ENCODE assay signal across 8 cellular contexts in the genomic region with DNA sequence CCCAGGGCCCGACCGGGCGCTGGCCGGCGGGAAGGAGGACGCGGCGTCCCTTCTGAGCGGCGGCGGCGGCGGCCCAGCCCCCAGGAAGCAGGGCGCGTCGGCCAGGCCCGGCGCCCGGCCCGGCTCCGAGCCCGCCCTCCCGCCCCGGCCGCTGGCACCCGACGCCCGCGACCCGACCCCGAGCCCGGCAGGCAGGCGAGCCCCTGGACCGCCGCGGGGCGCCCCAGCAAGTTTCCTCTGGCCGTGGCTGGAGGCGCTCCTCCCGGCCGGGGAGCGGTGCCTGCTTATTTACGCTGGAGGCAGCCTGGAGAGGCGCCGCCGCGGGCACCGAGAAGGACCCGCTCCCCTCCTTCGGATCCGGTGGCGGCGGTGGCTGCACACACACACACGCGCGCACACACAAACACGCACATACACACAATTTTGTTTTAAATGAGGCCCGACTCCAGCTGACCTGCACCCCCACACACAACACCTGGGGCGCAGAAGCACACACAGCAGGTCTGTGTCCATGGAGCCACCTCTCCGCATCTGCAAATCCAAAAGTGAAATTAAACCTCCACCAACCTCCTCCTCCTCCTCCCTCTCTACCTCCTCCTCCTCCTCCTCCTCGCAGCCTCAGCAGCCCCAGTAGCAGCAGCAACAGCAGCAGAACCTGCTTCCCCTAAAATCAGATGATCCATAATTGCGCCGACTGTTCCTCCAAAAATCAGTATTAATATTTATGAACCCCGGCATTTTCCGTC. TPM values are rescaled to one million over a fixed set of nuclear protein-coding genes. Genes with fewer than 3 reads are reported as not detected.
DNase-seq lines count a peak whose midpoint lies in the region; ATAC-seq and TF ChIP-seq lines count a peak whose summit lies in the region.

No MANE protein-coding gene starts in this region.

- H3K4me3 ChIP-seq in CD8-positive, alpha-beta T cell (ENCODE audit: low read depth, low read length), result peak overlapping the region; percentile 78
- H3K4me3 ChIP-seq in fibroblast of mammary gland (ENCODE audit: control insufficient read depth, low read depth, low read length) (peak overlapping the region; percentile 72), transverse colon (peak overlapping the region; percentile 75 to 80 (median 78))

- WGBS in transverse colon (ENCODE audit: low coverage in 1 of 2), 2 donors, result 0 to 1% methylated on average over 6 to 39 of the region's 65 CpGs

- H3K4me1 Mint-ChIP-seq in CD8-positive, alpha-beta T cell (ENCODE audit: low read depth), result peaks cover 66% of the 10 kb centered on the region
- peaks cover 31% of the 10 kb centered on the region for H3K4me1 Mint-ChIP-seq in activated T-helper 17 cell treated with anti-CD3 and anti-CD28 coated beads, Interleukin-2, amount 50 U/mL, for 72 hours
- peaks cover 45% of the 10 kb centered on the region for H3K4me1 Mint-ChIP-seq in nephron progenitor cell

- peak overlapping the region; percentile 95 for H3K27ac ChIP-seq in CD8-positive, alpha-beta T cell (ENCODE audit: low read depth, low read length)
- H3K27ac ChIP-seq in transverse colon, result peak overlapping the region; percentile 96 to 100 (median 98)

- no peaks in the 10 kb centered on the region for H3K9me3 ChIP-seq in CD8-positive, alpha-beta T cell (ENCODE audit: low read length)
- H3K9me3 ChIP-seq in transverse colon, result no peaks in the 10 kb centered on the region

- H3K9me3 Mint-ChIP-seq in CD8-positive, alpha-beta T cell, result no peaks in the 10 kb centered on the region
- no peaks in the 10 kb centered on the region for H3K9me3 Mint-ChIP-seq in activated T-helper 17 cell treated with anti-CD3 and anti-CD28 coated beads, Interleukin-2, amount 50 U/mL, for 72 hours
- no peaks in the 10 kb centered on the region for H3K9me3 Mint-ChIP-seq in nephron progenitor cell

- intact Hi-C loops in CD8-positive, alpha-beta T cell (cut with DNase I, micrococcal nuclease), result loop anchor here (1.0 to 10.0 kb wide), 17 partner anchors 19 to 1721 kb away; a partner anchor contains a TSS
- intact Hi-C loops in transverse colon (cut with DNase I; ENCODE audit: low total_unique reads), result loop anchor here (5.0 to 10.0 kb wide), 5 partner anchors 49 to 1021 kb away; a partner anchor contains a TSS

- POLR2A ChIA-PET in CD8-positive, alpha-beta T cell (lab: Charles Lee), result interaction anchor here (0.7 to 2.8 kb wide), 17 partner anchors 11 to 209 kb away, joined by 3 to 65 read pairs (median 5); no protein-coding TSS in a partner anchor

- peaks cover 43% of the 10 kb centered on the region for H3K4me1 ChIP-seq in CD8-positive, alpha-beta T cell (ENCODE audit: insufficient read depth, low read length)
- peaks cover 11 to 55% (median 33%) of the 10 kb centered on the region in 4 donors for H3K4me1 ChIP-seq in transverse colon

- H3K36me3 ChIP-seq in CD8-positive, alpha-beta T cell (ENCODE audit: insufficient read depth, low read length), result no peaks in the 10 kb centered on the region
- no peaks in the 10 kb centered on the region for H3K36me3 ChIP-seq in transverse colon

- peak overlapping the region; percentile 98 for H3K4me3 Mint-ChIP-seq in CD8-positive, alpha-beta T cell
- H3K4me3 Mint-ChIP-seq in activated T-helper 17 cell treated with anti-CD3 and anti-CD28 coated beads, Interleukin-2, amount 50 U/mL, for 72 hours, result peak overlapping the region; percentile 96
- H3K4me3 Mint-ChIP-seq in nephron progenitor cell, result peak overlapping the region; percentile 99

- H3K27me3 Mint-ChIP-seq in CD8-positive, alpha-beta T cell (ENCODE audit: low read depth), result no peaks in the 10 kb centered on the region
- H3K27me3 Mint-ChIP-seq in activated T-helper 17 cell treated with anti-CD3 and anti-CD28 coated beads, Interleukin-2, amount 50 U/mL, for 72 hours, result no peaks in the 10 kb centered on the region
- peaks cover 5% of the 10 kb centered on the region for H3K27me3 Mint-ChIP-seq in nephron progenitor cell (ENCODE audit: low read depth, poor library complexity)

- no peak for TF ChIP-seq POLR2A in transverse colon (IDR thresholded peaks at IDR 0.05)

- peaks cover 50% of the 10 kb centered on the region for H3K36me3 Mint-ChIP-seq in CD8-positive, alpha-beta T cell
- H3K36me3 Mint-ChIP-seq in activated T-helper 17 cell treated with anti-CD3 and anti-CD28 coated beads, Interleukin-2, amount 50 U/mL, for 72 hours (ENCODE audit: low read depth), result peaks cover 62% of the 10 kb centered on the region
- no peaks in the 10 kb centered on the region for H3K36me3 Mint-ChIP-seq in nephron progenitor cell (ENCODE audit: low read depth)

- no peaks in the 10 kb centered on the region for H3K27me3 ChIP-seq in CD8-positive, alpha-beta T cell (ENCODE audit: insufficient read depth, low read length)
- H3K27me3 ChIP-seq in transverse colon, result no peaks in the 10 kb centered on the region

- CTCF ChIA-PET in CD8-positive, alpha-beta T cell (lab: Charles Lee), result interaction anchor here (1.2 to 1.5 kb wide), 2 partner anchors 61 to 210 kb away, joined by 4 read pairs; no protein-coding TSS in a partner anchor

- ATAC-seq in CD8-positive, alpha-beta T cell, result peak; percentile 41
- peak; percentile 0 for ATAC-seq in GM21723 (IDR thresholded peaks at IDR 0.05; ENCODE audit: unreplicated experiment)
- peak; percentile 17 for ATAC-seq in activated T-helper 17 cell treated with anti-CD3 and anti-CD28 coated beads, Interleukin-2, amount 50 U/mL, for 72 hours (replicated peaks)
- no peak for ATAC-seq in GM18858 (IDR thresholded peaks at IDR 0.05; ENCODE audit: unreplicated experiment)

- in situ Hi-C loops in transverse colon (cut with MboI; ENCODE audit: low pct_ligation_motif_present in 1 of 4, low pct_unique_long_range_greater_than_20kb in 1 of 4, low sequenced_read_pairs in 3 of 4), result loop anchor here in 2 of 4 donors (10.0 kb wide), 2 partner anchors 61 to 189 kb away; no protein-coding TSS in a partner anchor

- peak overlapping the region; percentile 99 for H3K27ac Mint-ChIP-seq in CD8-positive, alpha-beta T cell
- peak overlapping the region; percentile 98 for H3K27ac Mint-ChIP-seq in activated T-helper 17 cell treated with anti-CD3 and anti-CD28 coated beads, Interleukin-2, amount 50 U/mL, for 72 hours
- H3K27ac Mint-ChIP-seq in nephron progenitor cell, result peak overlapping the region; percentile 99

- no peak for TF ChIP-seq CTCF in CD8-positive, alpha-beta T cell (IDR thresholded peaks at IDR 0.05)
- no peak for TF ChIP-seq CTCF in fibroblast of mammary gland (conservative IDR thresholded peaks at IDR 0.05; ENCODE audit: control insufficient read depth, insufficient read depth, low read depth, low read length)
- no peak for TF ChIP-seq CTCF in nephron progenitor cell (IDR thresholded peaks at IDR 0.05)
- no peak for TF ChIP-seq CTCF in transverse colon (IDR thresholded peaks at IDR 0.05)

- peak; percentile 21 to 74 (median 44) for DNase-seq in CD8-positive, alpha-beta T cell
- DNase-seq in NOMO-1 treated with dmso at 0.1 percent for 144 hours (lab: John Stamatoyannopoulos, UW; ENCODE audit: unreplicated experiment) (peak; percentile 21), fibroblast of mammary gland (ENCODE audit: low read depth) (peak; percentile 30), nephron progenitor cell (peak; percentile 61), transverse colon (peak; percentile 52)

- TF ChIP-seq EP300 in transverse colon (IDR thresholded peaks at IDR 0.05; ENCODE audit: low read depth), result no peak

RNA-seq across cellular contexts. Expression of a gene that starts 0.7 kb away (rescaled TPM):
- total RNA-seq in CD8-positive, alpha-beta T cell, result 1 to 10 TPM; 7.9 to 9.3 TPM
- total RNA-seq in activated T-helper 17 cell treated with anti-CD3 and anti-CD28 coated beads, Interleukin-2, amount 50 U/mL, for 72 hours, result 10 to 100 TPM; 48.1 to 61.7 TPM
- total RNA-seq in transverse colon, result 10 to 100 TPM; 15.3 to 85.3 (median 42.5) TPM
